Comparison of ENCODE assay signal across 16 cellular contexts in the genomic region with DNA sequence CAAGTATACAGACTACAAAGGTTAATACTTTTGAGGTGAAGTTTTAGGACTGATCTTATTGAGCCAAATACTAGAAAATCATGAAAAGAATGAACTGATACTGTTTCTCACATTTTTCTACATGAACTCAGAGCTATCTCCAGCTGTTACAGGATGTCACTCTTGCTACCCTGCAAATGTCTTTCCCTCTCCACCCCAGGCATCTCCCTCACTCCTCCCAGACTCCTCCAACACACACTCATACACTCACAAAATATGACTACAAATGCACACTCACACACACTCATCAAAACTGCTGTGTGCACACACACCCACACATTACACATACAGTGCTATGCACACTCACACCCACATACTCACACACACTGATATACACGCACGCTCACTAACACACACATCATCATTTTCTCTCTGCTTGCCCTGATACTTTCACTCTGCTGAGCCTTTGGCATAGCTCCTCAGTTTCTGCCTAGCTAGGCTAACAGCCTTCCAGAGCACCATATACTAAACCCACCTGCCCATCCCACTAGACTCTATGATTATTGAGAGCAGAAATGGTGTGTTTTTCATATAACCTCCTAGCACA.
"Had no signal": no experiment of that assay in that cellular context is flagged by ENCODE, and none has a peak within 500 bp of the region (broad histone marks: within the 10 kb centered on the region; RNA-seq: fewer than 3 reads in every experiment).

No MANE protein-coding gene starts in this region.

- DNase-seq: activated CD4-positive, alpha-beta memory T cell treated with anti-CD3 and anti-CD28 coated beads for 36 hours; activated gamma-delta T cell treated with Interleukin-2 at 50 U/mL for 16 hours; activated T-cell treated with anti-CD3 and anti-CD28 coated beads, Interleukin-2, amount 50 U/mL, for 4 hours; caudate nucleus; erythroblast; hypothalamus; kidney glomerular epithelial cell; lower lobe of right lung; naive thymus-derived CD8-positive, alpha-beta T cell; occipital lobe; psoas muscle; stimulated activated CD4-positive, alpha-beta T cell treated with anti-CD3 and anti-CD28 coated beads, Interleukin-4, amount 100 ng/mL, for 24 hours; SW 1271; thyroid gland; uterus had no signal

- H3K36me3 ChIP-seq: lower lobe of right lung, thyroid gland, uterus had no signal

- H3K27me3 ChIP-seq: thyroid gland, uterus had no signal

- H3K9me3 ChIP-seq: lower lobe of right lung, psoas muscle, thyroid gland, uterus had no signal

- ATAC-seq: activated CD4-positive, CD25-positive, alpha-beta regulatory T cell treated with anti-CD3 and anti-CD28 coated beads, Interleukin-2, amount 50 U/mL, for 24 hours; activated T-cell treated with anti-CD3 and anti-CD28 coated beads, Interleukin-2, amount 50 U/mL, for 4 hours; naive thymus-derived CD8-positive, alpha-beta T cell; psoas muscle had no signal

- H3K4me3 ChIP-seq: lower lobe of right lung, psoas muscle, thyroid gland, uterus had no signal

- H3K4me1 ChIP-seq: lower lobe of right lung, psoas muscle, thyroid gland, uterus had no signal

- H3K27ac ChIP-seq: lower lobe of right lung, psoas muscle, thyroid gland, uterus had no signal
